In the genomic region with DNA sequence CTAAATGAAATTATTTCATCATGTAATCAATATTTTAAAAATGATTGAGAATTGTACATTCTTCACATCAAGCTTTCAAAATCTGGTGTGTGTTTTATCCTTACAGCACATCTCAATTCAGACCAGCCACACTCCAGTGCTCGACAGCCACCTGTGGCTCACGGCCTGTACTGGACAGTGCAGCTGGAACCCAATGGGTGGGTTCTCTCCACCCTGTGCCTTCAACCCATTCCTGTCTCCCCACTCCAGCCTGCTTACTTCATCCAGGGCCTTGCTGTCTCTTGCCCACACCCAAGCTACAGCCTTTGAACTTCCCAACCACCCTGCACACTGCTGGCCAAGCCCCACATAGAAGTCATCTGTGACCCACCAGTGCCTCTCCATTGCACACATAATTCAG, we compare ENCODE assay signal across 29 cellular contexts. TPM values are rescaled to one million over a fixed set of nuclear protein-coding genes. Genes with fewer than 3 reads are reported as not detected.
"Had no signal": no experiment of that assay in that cellular context is flagged by ENCODE, and none has a peak within 500 bp of the region (broad histone marks: within the 10 kb centered on the region; RNA-seq: fewer than 3 reads in every experiment).

No MANE protein-coding gene starts in this region.

- H3K27me3 ChIP-seq: heart right ventricle, hepatocyte, ovary, right atrium auricular region, right lobe of liver, suprapubic skin, tibial artery had no signal

- H3K4me3 ChIP-seq: heart right ventricle, hepatocyte, left ventricle myocardium inferior, lung, ovary, right atrium auricular region, right lobe of liver, skin epidermis, suprapubic skin, thoracic aorta, tibial artery had no signal

- H3K9me3 ChIP-seq: heart right ventricle, left ventricle myocardium inferior, ovary, right atrium auricular region, right lobe of liver, suprapubic skin, thoracic aorta, tibial artery had no signal

- H3K4me3 Mint-ChIP-seq: immature natural killer cell; mesothelial cell of epicardium; naive B cell; natural killer cell; nephron progenitor cell; stimulated activated naive CD8-positive, alpha-beta T cell treated with anti-CD3 and anti-CD28 coated beads, Interleukin-15, Interleukin-2, amounts not matched to agents 100 ng/mL and 50 ng/mL, for 24 hours; type B pancreatic cell had no signal

- DNase-seq: heart right ventricle; immature natural killer cell; kidney; left colon; left ventricle myocardium inferior; mesendoderm; naive B cell; natural killer cell; nephron progenitor cell; ovary; right lobe of liver; stimulated activated CD4-positive, alpha-beta T cell treated with anti-CD3 and anti-CD28 coated beads, Interleukin-12 subunit alpha, Interleukin-12 subunit beta, amount 100 ng/mL, for 4 hours; stimulated activated CD4-positive, alpha-beta T cell treated with anti-CD3 and anti-CD28 coated beads, Interleukin-15, amount 100 ng/mL, for 24 hours; stimulated activated CD4-positive, alpha-beta T cell treated with anti-CD3 and anti-CD28 coated beads, Interleukin-2, amount 100 ng/mL, for 24 hours; stimulated activated CD4-positive, alpha-beta T cell treated with anti-CD3 and anti-CD28 coated beads, Interleukin-4, amount 100 ng/mL, for 1 hour; stimulated activated naive CD4-positive, alpha-beta T cell had no signal

- H3K27me3 Mint-ChIP-seq: type B pancreatic cell had no signal

- H3K36me3 ChIP-seq: heart right ventricle, left ventricle myocardium inferior, ovary, right atrium auricular region, right lobe of liver, suprapubic skin, thoracic aorta, tibial artery had no signal

- H3K27ac Mint-ChIP-seq: immature natural killer cell; mesothelial cell of epicardium; natural killer cell; nephron progenitor cell; progenitor cell of endocrine pancreas; stimulated activated naive CD8-positive, alpha-beta T cell treated with anti-CD3 and anti-CD28 coated beads, Interleukin-15, Interleukin-2, amounts not matched to agents 100 ng/mL and 50 ng/mL, for 24 hours; type B pancreatic cell had no signal

- ATAC-seq: heart right ventricle, left colon, natural killer cell, right lobe of liver had no signal

- H3K36me3 Mint-ChIP-seq: immature natural killer cell, mesothelial cell of epicardium, naive B cell, natural killer cell, type B pancreatic cell had no signal

- H3K4me1 ChIP-seq: right lobe of liver had no signal

- H3K9me3 Mint-ChIP-seq: immature natural killer cell; mesothelial cell of epicardium; natural killer cell; nephron progenitor cell; stimulated activated naive CD8-positive, alpha-beta T cell treated with anti-CD3 and anti-CD28 coated beads, Interleukin-15, Interleukin-2, amounts not matched to agents 100 ng/mL and 50 ng/mL, for 24 hours; type B pancreatic cell had no signal

- H3K4me1 Mint-ChIP-seq: immature natural killer cell, mesothelial cell of epicardium, naive B cell, natural killer cell had no signal

RNA-seq across cellular contexts. Expression of gene CYP19A1, which starts 17.6 kb away (rescaled TPM):
- total RNA-seq: mesothelial cell of epicardium, natural killer cell, progenitor cell of endocrine pancreas, pulmonary artery endothelial cell, renal cortical epithelial cell, right lobe of liver had no signal

RNA-seq across cellular contexts. Expression of gene GLDN, which starts 20.6 kb away (rescaled TPM):
- total RNA-seq: natural killer cell, pulmonary artery endothelial cell, renal cortical epithelial cell had no signal
